ENCODE assay signal across 8 cellular contexts in the genomic region with DNA sequence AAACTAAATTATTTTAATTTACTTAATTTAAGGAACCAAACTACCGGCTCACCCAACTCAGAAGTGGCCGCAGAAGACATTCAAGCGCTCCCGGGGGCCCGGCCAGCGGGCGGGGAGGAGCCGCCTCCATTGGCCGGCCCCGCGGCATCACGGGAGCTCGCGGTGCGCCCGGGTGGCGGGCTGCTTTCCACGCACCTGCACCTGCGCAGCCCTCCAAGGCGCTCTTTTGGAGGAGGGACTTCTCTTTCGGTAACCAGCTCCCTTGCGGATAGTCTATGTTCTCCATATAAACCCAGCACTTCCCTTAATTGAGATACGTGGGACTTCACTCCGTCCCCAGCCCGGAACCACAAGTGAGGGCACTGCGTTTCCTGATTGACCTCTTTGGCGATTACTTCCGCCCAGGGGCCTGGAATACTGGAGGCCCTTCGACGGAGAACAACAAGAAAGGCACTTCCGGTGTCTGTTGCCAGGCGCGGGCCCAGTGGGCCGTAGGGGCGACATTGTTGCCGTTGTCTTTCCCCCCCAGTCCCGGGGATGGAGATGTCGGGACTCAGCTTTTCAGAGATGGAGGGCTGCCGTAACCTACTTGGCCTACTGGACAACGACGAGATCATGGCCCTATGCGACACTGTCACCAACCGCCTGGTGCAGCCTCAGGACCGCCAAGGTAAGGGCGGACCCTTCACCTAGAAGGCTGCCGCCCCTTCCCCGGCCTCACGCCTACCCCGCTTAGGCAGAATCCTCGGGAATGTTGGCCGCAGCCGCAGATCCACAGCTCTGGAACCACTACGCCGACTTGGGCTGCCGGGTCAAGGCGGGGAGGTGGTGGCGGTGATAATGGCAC. TPM values are rescaled to one million over a fixed set of nuclear protein-coding genes. Genes with fewer than 3 reads are reported as not detected.
DNase-seq lines count a peak whose midpoint lies in the region; ATAC-seq and TF ChIP-seq lines count a peak whose summit lies in the region.

A gene (plus strand): TSS at position 444 of the 847 bp plus-strand sequence. CDS start 94 bp downstream, at position 538.

- H3K27ac ChIP-seq in PC-9, result peak within 1 kb of the TSS; percentile 90
- H3K27ac ChIP-seq in esophagus (ENCODE audit: low read depth in 2 of 2, low read length in 1 of 2), result peak within 1 kb of the TSS; percentile 93 to 98

- intact Hi-C loops in PC-9 (cut with micrococcal nuclease; ENCODE audit: unreplicated experiment), result loop anchor here (2.0 kb wide), 1 partner anchor 91 kb away; a partner anchor contains a TSS

- peak within 1 kb of the TSS; percentile 95 for H3K4me3 ChIP-seq in PC-9
- H3K4me3 ChIP-seq in esophagus (ENCODE audit: low read depth in 1 of 2, low read length in 2 of 2), result peak within 1 kb of the TSS; percentile 95 to 97
- peak within 1 kb of the TSS; percentile 94 for H3K4me3 ChIP-seq in mucosa of stomach (ENCODE audit: low read length)

- no peaks in the 10 kb centered on the region for H3K9me2 ChIP-seq in PC-9 (ENCODE audit: insufficient read depth)

- H2AFZ ChIP-seq in PC-9, result peak within 1 kb of the TSS; percentile 97

- 0 out of 2 replicates have a peak, but pooled peaks cover 5% of the 10 kb centered on the region for H3F3A ChIP-seq in PC-9 (ENCODE audit: insufficient read depth, low read depth)

- peak; percentile 24; the same call in 1 of the 2 replicates for TF ChIP-seq EP300 in Ishikawa (IDR thresholded peaks at IDR 0.05; ENCODE audit: borderline replicate concordance)

- WGBS in esophagus, 2 donors, result 0 to 1% methylated on average over 57 of the region's 57 CpGs

- H3K36me3 ChIP-seq in PC-9 (ENCODE audit: low read depth), result peaks cover 8% of the 10 kb centered on the region; the same call in 1 of the 2 replicates
- H3K36me3 ChIP-seq in esophagus (ENCODE audit: control insufficient read depth in 2 of 2, insufficient read depth in 2 of 2, low read length in 1 of 2), result peaks cover 0 to under 1% of the 10 kb centered on the region in 2 donors
- H3K36me3 ChIP-seq in mucosa of stomach (ENCODE audit: control insufficient read depth, insufficient read depth, low read length), result no peaks in the 10 kb centered on the region

- no peaks in the 10 kb centered on the region for H3K9me3 Mint-ChIP-seq in activated T-cell treated with anti-CD3 and anti-CD28 coated beads, Interleukin-2, amount 50 U/mL, for 24 hours

- H3K27ac Mint-ChIP-seq in activated T-cell treated with anti-CD3 and anti-CD28 coated beads, Interleukin-2, amount 50 U/mL, for 24 hours, result peak within 1 kb of the TSS; percentile 99

- no peak for TF ChIP-seq CTCF in PC-9 (conservative IDR thresholded peaks at IDR 0.05)

- no peaks in the 10 kb centered on the region for H3K9me3 ChIP-seq in PC-9 (ENCODE audit: insufficient read depth, low read depth)
- no peaks in the 10 kb centered on the region for H3K9me3 ChIP-seq in esophagus (ENCODE audit: control insufficient read depth in 2 of 2, insufficient read depth in 1 of 2, low read depth in 1 of 2, low read length in 1 of 2)
- no peaks in the 10 kb centered on the region for H3K9me3 ChIP-seq in mucosa of stomach (ENCODE audit: control insufficient read depth, low read length)

- peaks cover 44% of the 10 kb centered on the region for H3K4me1 Mint-ChIP-seq in activated T-cell treated with anti-CD3 and anti-CD28 coated beads, Interleukin-2, amount 50 U/mL, for 24 hours (ENCODE audit: low read depth)

- no peaks in the 10 kb centered on the region for H3K27me3 Mint-ChIP-seq in activated T-cell treated with anti-CD3 and anti-CD28 coated beads, Interleukin-2, amount 50 U/mL, for 24 hours

- H3K27me3 ChIP-seq in PC-9 (ENCODE audit: insufficient read depth, low read depth) (no peaks in the 10 kb centered on the region), esophagus (ENCODE audit: control insufficient read depth in 1 of 2, insufficient read depth in 2 of 2, low read length in 2 of 2) (no peaks in the 10 kb centered on the region), mucosa of stomach (ENCODE audit: control insufficient read depth, insufficient read depth, low read length) (no peaks in the 10 kb centered on the region)

- CTCF ChIA-PET in PC-9 (lab: Charles Lee), result no interaction called here

- peak within 1 kb of the TSS; percentile 91 for H3K9ac ChIP-seq in mucosa of stomach (ENCODE audit: low read length)

- peaks cover 65% of the 10 kb centered on the region for H3K79me2 ChIP-seq in PC-9 (ENCODE audit: low read depth)

- H4K20me1 ChIP-seq in PC-9 (ENCODE audit: insufficient read depth), result no peaks in the 10 kb centered on the region

- POLR2A ChIA-PET in PC-9 (lab: Charles Lee; ENCODE audit: unreplicated experiment), result interaction anchor here (0.6 kb wide), 1 partner anchor 236 kb away, joined by 10 read pairs; no protein-coding TSS in a partner anchor

- H3K4me1 ChIP-seq in PC-9 (replicated peaks; ENCODE audit: insufficient read depth) (peaks cover 17% of the 10 kb centered on the region), esophagus (ENCODE audit: control insufficient read depth in 2 of 2, insufficient read depth in 2 of 2, low read length in 1 of 2) (peaks cover 3% of the 10 kb centered on the region in 2 donors), mucosa of stomach (ENCODE audit: control insufficient read depth, insufficient read depth, low read length) (peaks cover 12% of the 10 kb centered on the region)

- peaks cover 39% of the 10 kb centered on the region for H3K36me3 Mint-ChIP-seq in activated T-cell treated with anti-CD3 and anti-CD28 coated beads, Interleukin-2, amount 50 U/mL, for 24 hours (ENCODE audit: low read depth)

- TF ChIP-seq RAD21 in Ishikawa (IDR thresholded peaks at IDR 0.05; ENCODE audit: low read depth), result no peak

- peak; percentile 87 for DNase-seq in DMS53 (lab: John Stamatoyannopoulos, UW)
- DNase-seq in PC-9, result peak; percentile 82 to 87
- peak; percentile 88 for DNase-seq in activated T-cell treated with anti-CD3 and anti-CD28 coated beads, Interleukin-2, amount 50 U/mL, for 24 hours
- peak; percentile 83 for DNase-seq in stimulated activated CD8-positive, alpha-beta memory T cell treated with anti-CD3 and anti-CD28 coated beads, Interleukin-4, amount 100 ng/mL, for 48 hours

- ATAC-seq in GM21619 (IDR thresholded peaks at IDR 0.05; ENCODE audit: unreplicated experiment), result peak; percentile 77

- no TSS peak for BruUV-seq in PC-9 (replicated peaks; lab: Mats Ljungman, UMichigan)

- peak within 1 kb of the TSS; percentile 99 for H3K4me2 ChIP-seq in PC-9

- H3K4me3 Mint-ChIP-seq in activated T-cell treated with anti-CD3 and anti-CD28 coated beads, Interleukin-2, amount 50 U/mL, for 24 hours, result peak within 1 kb of the TSS; percentile 94

TF ChIP-seq in Ishikawa, 13 proteins besides CTCF, POLR2A, EP300 and RAD21:
- TF ChIP-seq, protein P1, sequence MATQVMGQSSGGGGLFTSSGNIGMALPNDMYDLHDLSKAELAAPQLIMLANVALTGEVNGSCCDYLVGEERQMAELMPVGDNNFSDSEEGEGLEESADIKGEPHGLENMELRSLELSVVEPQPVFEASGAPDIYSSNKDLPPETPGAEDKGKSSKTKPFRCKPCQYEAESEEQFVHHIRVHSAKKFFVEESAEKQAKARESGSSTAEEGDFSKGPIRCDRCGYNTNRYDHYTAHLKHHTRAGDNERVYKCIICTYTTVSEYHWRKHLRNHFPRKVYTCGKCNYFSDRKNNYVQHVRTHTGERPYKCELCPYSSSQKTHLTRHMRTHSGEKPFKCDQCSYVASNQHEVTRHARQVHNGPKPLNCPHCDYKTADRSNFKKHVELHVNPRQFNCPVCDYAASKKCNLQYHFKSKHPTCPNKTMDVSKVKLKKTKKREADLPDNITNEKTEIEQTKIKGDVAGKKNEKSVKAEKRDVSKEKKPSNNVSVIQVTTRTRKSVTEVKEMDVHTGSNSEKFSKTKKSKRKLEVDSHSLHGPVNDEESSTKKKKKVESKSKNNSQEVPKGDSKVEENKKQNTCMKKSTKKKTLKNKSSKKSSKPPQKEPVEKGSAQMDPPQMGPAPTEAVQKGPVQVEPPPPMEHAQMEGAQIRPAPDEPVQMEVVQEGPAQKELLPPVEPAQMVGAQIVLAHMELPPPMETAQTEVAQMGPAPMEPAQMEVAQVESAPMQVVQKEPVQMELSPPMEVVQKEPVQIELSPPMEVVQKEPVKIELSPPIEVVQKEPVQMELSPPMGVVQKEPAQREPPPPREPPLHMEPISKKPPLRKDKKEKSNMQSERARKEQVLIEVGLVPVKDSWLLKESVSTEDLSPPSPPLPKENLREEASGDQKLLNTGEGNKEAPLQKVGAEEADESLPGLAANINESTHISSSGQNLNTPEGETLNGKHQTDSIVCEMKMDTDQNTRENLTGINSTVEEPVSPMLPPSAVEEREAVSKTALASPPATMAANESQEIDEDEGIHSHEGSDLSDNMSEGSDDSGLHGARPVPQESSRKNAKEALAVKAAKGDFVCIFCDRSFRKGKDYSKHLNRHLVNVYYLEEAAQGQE (IDR thresholded peaks at IDR 0.05; ENCODE audit: low read depth), result no peak
- TF ChIP-seq, protein P2, sequence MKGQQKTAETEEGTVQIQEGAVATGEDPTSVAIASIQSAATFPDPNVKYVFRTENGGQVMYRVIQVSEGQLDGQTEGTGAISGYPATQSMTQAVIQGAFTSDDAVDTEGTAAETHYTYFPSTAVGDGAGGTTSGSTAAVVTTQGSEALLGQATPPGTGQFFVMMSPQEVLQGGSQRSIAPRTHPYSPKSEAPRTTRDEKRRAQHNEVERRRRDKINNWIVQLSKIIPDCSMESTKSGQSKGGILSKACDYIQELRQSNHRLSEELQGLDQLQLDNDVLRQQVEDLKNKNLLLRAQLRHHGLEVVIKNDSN (IDR thresholded peaks at IDR 0.05), result 0 out of 2 replicates have a peak, but pooled peaks have one; percentile 24
- TF ChIP-seq CEBPB (IDR thresholded peaks at IDR 0.05), result no peak
- TF ChIP-seq ZBTB7A (IDR thresholded peaks at IDR 0.05; ENCODE audit: low read depth), result no peak; the same call in 1 of the 2 replicates
- TF ChIP-seq CREB1 (IDR thresholded peaks at IDR 0.05; ENCODE audit: low read depth), result no peak; the same call in 1 of the 2 replicates
- TF ChIP-seq EGR1 (IDR thresholded peaks at IDR 0.05), result no peak
- TF ChIP-seq, protein P3, sequence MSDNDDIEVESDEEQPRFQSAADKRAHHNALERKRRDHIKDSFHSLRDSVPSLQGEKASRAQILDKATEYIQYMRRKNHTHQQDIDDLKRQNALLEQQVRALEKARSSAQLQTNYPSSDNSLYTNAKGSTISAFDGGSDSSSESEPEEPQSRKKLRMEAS (IDR thresholded peaks at IDR 0.05), result peak; percentile 75
- TF ChIP-seq NFIC (IDR thresholded peaks at IDR 0.05), result peak; percentile 61
- TF ChIP-seq TCF12 (IDR thresholded peaks at IDR 0.05; ENCODE audit: low read depth), result peak; percentile 31; the same call in 1 of the 2 replicates
- peak; percentile 79 for TF ChIP-seq TAF1 (IDR thresholded peaks at IDR 0.05; ENCODE audit: low read depth)
- no peak for TF ChIP-seq FOXM1 (IDR thresholded peaks at IDR 0.05; ENCODE audit: borderline replicate concordance, low read depth)
- TF ChIP-seq TEAD4 (IDR thresholded peaks at IDR 0.05), result no peak; the same call in 1 of the 2 replicates
- peak; percentile 68 for TF ChIP-seq YY1 (IDR thresholded peaks at IDR 0.05; ENCODE audit: low read depth)
TF ChIP-seq in Ishikawa: peak in this region for 6.

RNA-seq across cellular contexts. Expression of the gene that starts here (rescaled TPM):
- total RNA-seq in PC-9 (2021), result 12.8 and 18.6 TPM in 2 replicates
- 1 to 10 TPM; 4.7 to 8.2 TPM for polyA plus RNA-seq in esophagus

Comparison
In these comparisons a context has a peak if more than half of its experiments do, and no peak if none do; other contexts are left out.
1. Peak in every context shown above with its lines: DNase-seq, ATAC-seq, H3K4me3 ChIP-seq and H3K27ac ChIP-seq.